7 cellular contexts compared by ENCODE assay signal in genomic region chrX:65707153-65707552, GRCh38. TPM values are rescaled to one million over a fixed set of nuclear protein-coding genes. Genes with fewer than 3 reads are reported as not detected.
DNase-seq lines count a peak whose midpoint lies in the region; ATAC-seq and TF ChIP-seq lines count a peak whose summit lies in the region.

No MANE protein-coding gene starts in this region.

- peaks cover 5% of the 10 kb centered on the region for H3F3A ChIP-seq in smooth muscle cell (ENCODE audit: low read depth)

- H3K4me1 ChIP-seq in Peyer's patch (peaks cover 0 to 8% (median 2%) of the 10 kb centered on the region in 4 donors), smooth muscle cell (ENCODE audit: low read depth) (peaks cover 7% of the 10 kb centered on the region)

- no peaks in the 10 kb centered on the region for H3K9me3 ChIP-seq in Peyer's patch
- no peaks in the 10 kb centered on the region for H3K9me3 ChIP-seq in smooth muscle cell (replicated peaks; ENCODE audit: low read depth)

- peak; percentile 5 for ATAC-seq in GM19397 (IDR thresholded peaks at IDR 0.05; ENCODE audit: unreplicated experiment)
- ATAC-seq in HG03159 (IDR thresholded peaks at IDR 0.05; ENCODE audit: unreplicated experiment) = no peak
- no peak for ATAC-seq in HG03095 (IDR thresholded peaks at IDR 0.05; ENCODE audit: unreplicated experiment)

- H3K27ac ChIP-seq in Peyer's patch = peak overlapping the region; percentile 14 to 61 (median 59)
- H3K27ac ChIP-seq in epithelial cell of prostate = peak overlapping the region; percentile 81
- peak overlapping the region; percentile 85 for H3K27ac ChIP-seq in smooth muscle cell (ENCODE audit: low read depth)

- peaks cover 73% of the 10 kb centered on the region for H3K79me2 ChIP-seq in smooth muscle cell (ENCODE audit: low read depth)

- no peak for TF ChIP-seq POLR2A in Peyer's patch (IDR thresholded peaks at IDR 0.05)

- no peaks in the 10 kb centered on the region for H3K36me3 ChIP-seq in Peyer's patch
- no peaks in the 10 kb centered on the region for H3K36me3 ChIP-seq in smooth muscle cell (ENCODE audit: low read depth)

- H2AFZ ChIP-seq in smooth muscle cell (ENCODE audit: low read depth) = no peak overlapping the region

- H3K4me3 ChIP-seq in Peyer's patch (no peak overlapping the region), smooth muscle cell (no peak overlapping the region)

- DNase-seq in Peyer's patch (no peak), epithelial cell of prostate (ENCODE audit: low read depth, low spot score) (no peak), smooth muscle cell (lab: John Stamatoyannopoulos, UW; ENCODE audit: unreplicated experiment) (no peak)
- DNase-seq in stimulated activated CD4-positive, alpha-beta T cell treated with anti-CD3 and anti-CD28 coated beads, Interleukin-1b, Interleukin-23, amount 100 ng/mL, for 48 hours = no peak

- no peak overlapping the region for H3K4me2 ChIP-seq in smooth muscle cell

- TF ChIP-seq CTCF in Peyer's patch (IDR thresholded peaks at IDR 0.05) (no peak), smooth muscle cell (IDR thresholded peaks at IDR 0.05; ENCODE audit: borderline replicate concordance, insufficient read depth, poor library complexity, severe bottlenecking) (no peak)

- WGBS in smooth muscle cell (ENCODE audit: low lambda C conversion rate) = 52% methylated on average over 2 of the region's 2 CpGs

- H3K27me3 ChIP-seq in Peyer's patch (no peaks in the 10 kb centered on the region), smooth muscle cell (ENCODE audit: low read depth) (no peaks in the 10 kb centered on the region)

- peaks cover 63% of the 10 kb centered on the region for H4K20me1 ChIP-seq in smooth muscle cell (ENCODE audit: low read depth)

- H3K9ac ChIP-seq in smooth muscle cell (ENCODE audit: low read depth) = no peak overlapping the region

RNA-seq across cellular contexts. Expression of gene MSN, which starts 39.7 kb away (rescaled TPM):
- total RNA-seq in Peyer's patch = 100 to 1,000 TPM in 1 of 4 donors, 10 to 100 TPM in 3; 22.4 to 126 (median 33.4) TPM
- total RNA-seq in smooth muscle cell = 355 and 379 TPM in 2 replicates
- polyA plus RNA-seq in smooth muscle cell = 292 and 416 TPM in 2 replicates
